Comparison of ENCODE assay signal across 14 cellular contexts in the genomic region with DNA sequence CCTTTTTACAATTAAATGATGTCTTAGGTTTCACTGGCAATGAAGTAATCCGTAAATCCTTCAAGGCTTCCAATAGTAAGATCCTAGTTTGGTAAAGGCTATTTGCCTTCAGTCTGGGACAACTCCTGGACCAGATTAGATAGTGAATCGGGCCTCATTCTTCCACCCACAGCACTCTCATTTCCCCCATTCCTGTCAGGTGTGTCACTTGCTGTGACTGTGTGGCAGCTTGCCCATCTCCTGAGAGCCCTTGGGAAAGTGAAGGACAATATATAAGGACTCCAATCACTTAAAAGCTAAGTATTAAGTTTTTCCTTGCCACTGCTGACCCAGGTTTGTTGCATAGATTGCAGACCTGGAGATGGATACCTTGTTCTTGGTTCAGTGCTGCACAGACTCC. TPM values are rescaled to one million over a fixed set of nuclear protein-coding genes. Genes with fewer than 3 reads are reported as not detected.
DNase-seq lines count a peak whose midpoint lies in the region; FAIRE-seq and TF ChIP-seq lines count a peak whose summit lies in the region.
"Had no signal": no experiment of that assay in that cellular context is flagged by ENCODE, and none has a peak within 500 bp of the region (broad histone marks: within the 10 kb centered on the region; RNA-seq: fewer than 3 reads in every experiment).

No MANE protein-coding gene starts in this region.

- intact Hi-C loops in sigmoid colon (cut with DNase I): loop anchor here (10.0 kb wide), 1 partner anchor 79 kb away; no protein-coding TSS in a partner anchor
- intact Hi-C loops in posterior cingulate gyrus (cut with DNase I): loop anchor here (10.0 kb wide), 1 partner anchor 951 kb away; the partner anchor contains the start of gene GRIA2

- no peak overlapping the region for H3K4me2 ChIP-seq in keratinocyte (ENCODE audit: control insufficient read depth, extremely low read depth, insufficient read depth, low read depth, low read length)
- H3K4me2 ChIP-seq: SK-N-SH had no signal

- TF ChIP-seq EP300 in sigmoid colon (IDR thresholded peaks at IDR 0.05): no peak

- H3K9me3 Mint-ChIP-seq in type B pancreatic cell: no peaks in the 10 kb centered on the region

- no peak for TF ChIP-seq POLR2A in sigmoid colon (IDR thresholded peaks at IDR 0.05)

- H3K4me1 Mint-ChIP-seq in type B pancreatic cell (ENCODE audit: unreplicated experiment): peaks cover 22% of the 10 kb centered on the region

- dilution Hi-C loops in keratinocyte (cut with MboI; ENCODE audit: extremely low pct_ligation_motif_present, low sequenced_read_pairs): loop anchor here (25.0 kb wide), 1 partner anchor 164 kb away; no protein-coding TSS in a partner anchor

- no peak overlapping the region for H3K4me3 ChIP-seq in keratinocyte (ENCODE audit: control insufficient read depth in 2 of 3, extremely low read depth in 1 of 3, insufficient read depth in 2 of 3, low read depth in 1 of 3, low read length in 3 of 3)
- no peak overlapping the region for H3K4me3 ChIP-seq in sigmoid colon

- no peaks in the 10 kb centered on the region for H4K20me1 ChIP-seq in keratinocyte (ENCODE audit: control insufficient read depth, extremely low read depth, insufficient read depth, low read length)

- DNase-seq in HT-29 (ENCODE audit: low spot score) (peak; percentile 55), amniotic epithelial cell (ENCODE audit: low read depth) (peak; percentile 19), keratinocyte (ENCODE audit: low read depth, low spot score) (no peak), type B pancreatic cell (ENCODE audit: extremely low spot score, unreplicated experiment) (no peak), GF-D8 (lab: John Stamatoyannopoulos, UW) (no peak), sigmoid colon (no peak), posterior cingulate gyrus (no peak), NCI-H446 treated with DMSO at 0.1 percent for 48 hours (lab: John Stamatoyannopoulos, UW) (no peak)
- DNase-seq: activated CD4-positive, CD25-positive, alpha-beta regulatory T cell; NCI-H187 treated with DMSO at 0.1 percent for 48 hours; NK-92 treated with Interleukin-12 subunit alpha and Interleukin-12 subunit beta, amount 100 ng/mL, for 24 hours; SK-N-SH; substantia nigra had no signal

- H3K36me3 Mint-ChIP-seq in type B pancreatic cell: no peaks in the 10 kb centered on the region
- H3K36me3 Mint-ChIP-seq: activated naive CD8-positive, alpha-beta T cell had no signal

- WGBS in sigmoid colon, 2 donors: 33 to 64% methylated on average over 2 of the region's 2 CpGs

- no peak overlapping the region for H3K27ac ChIP-seq in keratinocyte (ENCODE audit: control insufficient read depth, insufficient read depth, low read length)
- H3K27ac ChIP-seq in sigmoid colon: no peak overlapping the region

- no peak overlapping the region for H3K9ac ChIP-seq in keratinocyte (ENCODE audit: control insufficient read depth, extremely low read depth, insufficient read depth, low read length)
- H3K9ac ChIP-seq: SK-N-SH had no signal

- H3K4me1 ChIP-seq in keratinocyte (ENCODE audit: control insufficient read depth, extremely low read depth, insufficient read depth, low read length) (peaks cover 13% of the 10 kb centered on the region), sigmoid colon (peaks cover 0 to 40% (median 27%) of the 10 kb centered on the region in 4 donors)

- no peak for TF ChIP-seq CTCF in keratinocyte (optimal IDR thresholded peaks at IDR 0.05 in 1 of 3, IDR thresholded peaks at IDR 0.05 in 1 of 3, conservative IDR thresholded peaks at IDR 0.05 in 1 of 3; ENCODE audit: extremely low read depth in 1 of 3, insufficient read depth in 2 of 3, low read length in 3 of 3)
- no peak for TF ChIP-seq CTCF in type B pancreatic cell (conservative IDR thresholded peaks at IDR 0.05)
- TF ChIP-seq CTCF in sigmoid colon (IDR thresholded peaks at IDR 0.05): no peak

- H3K79me2 ChIP-seq in keratinocyte (ENCODE audit: control insufficient read depth, insufficient read depth, low read length): no peaks in the 10 kb centered on the region

- H3K27me3 ChIP-seq in keratinocyte (ENCODE audit: control insufficient read depth, extremely low read depth, insufficient read depth, low read length) (no peaks in the 10 kb centered on the region), sigmoid colon (no peaks in the 10 kb centered on the region)

- H3K36me3 ChIP-seq in keratinocyte (ENCODE audit: control insufficient read depth in 2 of 2, extremely low read depth in 1 of 2, insufficient read depth in 2 of 2, low read length in 2 of 2) (no peaks in the 10 kb centered on the region), sigmoid colon (no peaks in the 10 kb centered on the region)

- H3K27me3 Mint-ChIP-seq in type B pancreatic cell: no peaks in the 10 kb centered on the region

- H2AFZ ChIP-seq in keratinocyte (ENCODE audit: control insufficient read depth, low read length): no peak overlapping the region

- no peaks in the 10 kb centered on the region for H3K9me1 ChIP-seq in keratinocyte (ENCODE audit: control insufficient read depth, extremely low read depth, insufficient read depth, low read length)

- H3K9me3 ChIP-seq in keratinocyte (ENCODE audit: control insufficient read depth, low read depth, low read length): no peaks in the 10 kb centered on the region
- no peaks in the 10 kb centered on the region for H3K9me3 ChIP-seq in sigmoid colon
- H3K9me3 ChIP-seq: SK-N-SH had no signal

- peak overlapping the region; percentile 10 for H3K27ac Mint-ChIP-seq in type B pancreatic cell
- H3K27ac Mint-ChIP-seq: activated naive CD8-positive, alpha-beta T cell had no signal

- peak; percentile 39 for FAIRE-seq in keratinocyte (lab: Jason Lieb, UNC)

- H3K4me3 Mint-ChIP-seq in type B pancreatic cell: peak overlapping the region; percentile 1
- H3K4me3 Mint-ChIP-seq: activated naive CD8-positive, alpha-beta T cell had no signal

RNA-seq across cellular contexts. Expression of gene GASK1B, which starts 3.3 kb away (rescaled TPM):
- 16.1 TPM in 2 replicates for total RNA-seq in HT-29 (2014; rRNA removed; shearing (Covaris generic))
- polyA plus RNA-seq in keratinocyte: 1.4 to 3.1 TPM (median 2.1 TPM) in 3 replicates
- 0.41 TPM for polyA plus RNA-seq in keratinocyte (2011; ENCODE audit: low read depth)
- 1.1 and 1.9 TPM in 2 replicates for polyA plus RNA-seq in keratinocyte (2011; cell fraction: cytosol; rRNA removed)
- 2.0 and 3.9 TPM in 2 replicates for polyA plus RNA-seq in keratinocyte (2011; cell fraction: nucleus; rRNA removed)
- polyA plus RNA-seq in keratinocyte (2012; ENCODE audit: low replicate concordance): 0.51 and 1.4 TPM in 2 replicates
- 1.1 to 7.3 TPM (median 4.4 TPM) in 3 replicates for polyA minus RNA-seq in keratinocyte
- polyA minus RNA-seq in keratinocyte (2011; cell fraction: cytosol; rRNA and poly(A)+ RNA removed): 1.9 TPM
- 3.5 and 6.3 TPM in 2 replicates for polyA minus RNA-seq in keratinocyte (2011; cell fraction: nucleus; rRNA and poly(A)+ RNA removed)
- 37.0 and 37.1 TPM in 2 replicates for total RNA-seq in type B pancreatic cell (ENCODE audit: low replicate concordance)
- 10 to 100 TPM; 34.4 to 59.5 (median 47.2) TPM for total RNA-seq in sigmoid colon
- polyA plus RNA-seq in sigmoid colon: 10 to 100 TPM in 1 of 3 donors, 1 to 10 TPM in 2; 6.7 to 15.6 (median 9.6) TPM

RNA-seq across cellular contexts. Expression of gene TMEM144, which starts 34.2 kb away (rescaled TPM):
- 2.4 and 4.6 TPM in 2 replicates for total RNA-seq in HT-29 (2014; rRNA removed; shearing (Covaris generic))
- polyA plus RNA-seq in keratinocyte: 2.8 to 4.0 TPM (median 3.3 TPM) in 3 replicates
- 0.52 TPM for polyA plus RNA-seq in keratinocyte (2011; ENCODE audit: low read depth)
- 1.3 and 2.7 TPM in 2 replicates for polyA plus RNA-seq in keratinocyte (2011; cell fraction: cytosol; rRNA removed)
- polyA plus RNA-seq in keratinocyte (2011; cell fraction: nucleus; rRNA removed): 4.2 TPM in 2 replicates
- 1.4 and 2.6 TPM in 2 replicates for polyA plus RNA-seq in keratinocyte (2012; ENCODE audit: low replicate concordance)
- 4.0 to 16.4 TPM (median 5.7 TPM) in 3 replicates for polyA minus RNA-seq in keratinocyte
- 3.6 TPM for polyA minus RNA-seq in keratinocyte (2011; cell fraction: cytosol; rRNA and poly(A)+ RNA removed)
- polyA minus RNA-seq in keratinocyte (2011; cell fraction: nucleus; rRNA and poly(A)+ RNA removed): 8.1 and 17.6 TPM in 2 replicates
- 7.1 and 12.8 TPM in 2 replicates for total RNA-seq in type B pancreatic cell (ENCODE audit: low replicate concordance)
- total RNA-seq in sigmoid colon: 10 to 100 TPM in 1 of 4 donors, 1 to 10 TPM in 3; 3.5 to 12.1 (median 8.0) TPM
- 1 to 10 TPM; 6.0 to 7.9 (median 6.4) TPM for polyA plus RNA-seq in sigmoid colon
- polyA plus RNA-seq: SK-N-SH had no signal

Comparison
In these comparisons a context has a peak if more than half of its experiments do, and no peak if none do; other contexts are left out.
1. DNase-seq: peak in HT-29 (single experiment) and amniotic epithelial cell (single experiment); none in keratinocyte (single experiment), type B pancreatic cell (single experiment), GF-D8 (single experiment), sigmoid colon (single experiment), posterior cingulate gyrus (0 of 10) and NCI-H446 treated with DMSO at 0.1 percent for 48 hours (single experiment).